9 cellular contexts compared by ENCODE assay signal in the genomic region with DNA sequence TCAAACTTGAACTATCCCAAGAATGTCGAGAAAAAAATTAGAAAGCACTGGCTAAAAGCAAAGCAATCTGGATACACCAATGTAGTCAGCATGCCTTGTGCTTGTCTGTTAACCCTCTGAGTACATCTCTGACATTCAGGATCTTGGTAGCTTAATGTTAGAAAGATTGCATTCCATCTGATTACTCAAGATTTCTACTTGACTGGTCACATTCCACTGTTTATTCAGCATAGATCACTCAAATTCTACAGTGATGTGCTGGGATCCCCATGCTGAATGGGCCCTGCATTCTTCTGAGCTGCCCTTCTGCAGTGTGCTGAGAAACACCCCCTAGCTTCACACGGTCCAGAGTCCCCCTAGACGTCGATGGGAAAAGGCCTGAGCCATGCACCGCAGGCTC.
DNase-seq lines count a peak whose midpoint lies in the region; ATAC-seq and TF ChIP-seq lines count a peak whose summit lies in the region.
"Had no signal": no experiment of that assay in that cellular context is flagged by ENCODE, and none has a peak within 500 bp of the region (broad histone marks: within the 10 kb centered on the region; RNA-seq: fewer than 3 reads in every experiment).

No MANE protein-coding gene starts in this region.

- no peaks in the 10 kb centered on the region for H3K36me3 Mint-ChIP-seq in nephron (ENCODE audit: low read depth)
- H3K36me3 Mint-ChIP-seq in activated CD4-positive, alpha-beta T cell treated with anti-CD3 and anti-CD28 coated beads, Interleukin-2, amount 10 ng/mL, durations not matched to agents 24 days and 14 days (ENCODE audit: low read depth) = no peaks in the 10 kb centered on the region
- H3K36me3 Mint-ChIP-seq in activated CD4-positive, alpha-beta T cell treated with anti-CD3 and anti-CD28 coated beads for 36 hours (ENCODE audit: low read depth) = no peaks in the 10 kb centered on the region

- intact Hi-C loops in activated CD4-positive, alpha-beta T cell treated with anti-CD3 and anti-CD28 coated beads, Interleukin-2, amount 10 ng/mL, durations not matched to agents 24 days and 14 days (cut with micrococcal nuclease) = no loop called here
- intact Hi-C loops in activated CD4-positive, alpha-beta T cell treated with anti-CD3 and anti-CD28 coated beads for 36 hours (cut with DNase I, micrococcal nuclease) = no loop called here

- peaks cover 44% of the 10 kb centered on the region for H3K4me1 Mint-ChIP-seq in nephron
- H3K4me1 Mint-ChIP-seq in activated CD4-positive, alpha-beta T cell treated with anti-CD3 and anti-CD28 coated beads, Interleukin-2, amount 10 ng/mL, durations not matched to agents 24 days and 14 days = no peaks in the 10 kb centered on the region
- H3K4me1 Mint-ChIP-seq in activated CD4-positive, alpha-beta T cell treated with anti-CD3 and anti-CD28 coated beads for 36 hours = no peaks in the 10 kb centered on the region

- TF ChIP-seq CTCF in epithelial cell of esophagus (IDR thresholded peaks at IDR 0.05; ENCODE audit: insufficient read depth, low read depth, low read length, missing control alignments) (no peak), nephron (IDR thresholded peaks at IDR 0.05; ENCODE audit: unreplicated experiment in 3 of 3) (no peak)

- POLR2A ChIA-PET in activated CD4-positive, alpha-beta T cell treated with anti-CD3 and anti-CD28 coated beads for 36 hours (lab: Charles Lee) = no interaction called here

- H3K9me3 Mint-ChIP-seq in nephron = no peaks in the 10 kb centered on the region
- no peaks in the 10 kb centered on the region for H3K9me3 Mint-ChIP-seq in activated CD4-positive, alpha-beta T cell treated with anti-CD3 and anti-CD28 coated beads, Interleukin-2, amount 10 ng/mL, durations not matched to agents 24 days and 14 days
- H3K9me3 Mint-ChIP-seq in activated CD4-positive, alpha-beta T cell treated with anti-CD3 and anti-CD28 coated beads for 36 hours (ENCODE audit: low read depth) = no peaks in the 10 kb centered on the region

- ATAC-seq in activated CD4-positive, alpha-beta T cell treated with anti-CD3 and anti-CD28 coated beads for 36 hours = no peak

- H3K4me3 ChIP-seq in epithelial cell of esophagus (ENCODE audit: low read length) = no peak overlapping the region

- H3K4me3 Mint-ChIP-seq in nephron = no peak overlapping the region
- H3K4me3 Mint-ChIP-seq in activated CD4-positive, alpha-beta T cell treated with anti-CD3 and anti-CD28 coated beads, Interleukin-2, amount 10 ng/mL, durations not matched to agents 24 days and 14 days = no peak overlapping the region
- no peak overlapping the region for H3K4me3 Mint-ChIP-seq in activated CD4-positive, alpha-beta T cell treated with anti-CD3 and anti-CD28 coated beads for 36 hours

- no peaks in the 10 kb centered on the region for H3K27me3 Mint-ChIP-seq in nephron (ENCODE audit: low read depth)
- no peaks in the 10 kb centered on the region for H3K27me3 Mint-ChIP-seq in activated CD4-positive, alpha-beta T cell treated with anti-CD3 and anti-CD28 coated beads, Interleukin-2, amount 10 ng/mL, durations not matched to agents 24 days and 14 days
- peaks cover 6% of the 10 kb centered on the region for H3K27me3 Mint-ChIP-seq in activated CD4-positive, alpha-beta T cell treated with anti-CD3 and anti-CD28 coated beads for 36 hours

- peak overlapping the region; percentile 0 to 76 (median 10) for H3K27ac Mint-ChIP-seq in nephron
- H3K27ac Mint-ChIP-seq in activated CD4-positive, alpha-beta T cell treated with anti-CD3 and anti-CD28 coated beads, Interleukin-2, amount 10 ng/mL, durations not matched to agents 24 days and 14 days = no peak overlapping the region
- H3K27ac Mint-ChIP-seq in activated CD4-positive, alpha-beta T cell treated with anti-CD3 and anti-CD28 coated beads for 36 hours = no peak overlapping the region

- CTCF ChIA-PET in activated CD4-positive, alpha-beta T cell treated with anti-CD3 and anti-CD28 coated beads for 36 hours (lab: Charles Lee) = no interaction called here

- peak; percentile 75 for DNase-seq in AG20443 (ENCODE audit: low spot score)
- DNase-seq in NCI-H460 (ENCODE audit: extremely low read depth, low read depth) = peak; percentile 69
- DNase-seq in epithelial cell of esophagus (ENCODE audit: low read depth) = peak; percentile 84
- no peak for DNase-seq in inferior parietal cortex (ENCODE audit: extremely low spot score)
- no peak for DNase-seq in activated CD4-positive, alpha-beta T cell treated with anti-CD3 and anti-CD28 coated beads, Interleukin-2, amount 10 ng/mL, durations not matched to agents 24 days and 14 days
- no peak for DNase-seq in activated CD4-positive, alpha-beta T cell treated with anti-CD3 and anti-CD28 coated beads for 36 hours
- no peak for DNase-seq in effector CD8-positive, alpha-beta T cell (lab: John Stamatoyannopoulos, UW)
- DNase-seq: anterior cingulate cortex had no signal

Comparison
In these comparisons a context has a peak if more than half of its experiments do, and no peak if none do; other contexts are left out.
1. DNase-seq: peak in AG20443 (single experiment), NCI-H460 (single experiment) and epithelial cell of esophagus (single experiment); none in inferior parietal cortex (single experiment), activated CD4-positive, alpha-beta T cell treated with anti-CD3 and anti-CD28 coated beads, Interleukin-2, amount 10 ng/mL, durations not matched to agents 24 days and 14 days (single experiment), activated CD4-positive, alpha-beta T cell treated with anti-CD3 and anti-CD28 coated beads for 36 hours (single experiment) and effector CD8-positive, alpha-beta T cell (single experiment).
2. H3K27ac Mint-ChIP-seq: peak in nephron (3 of 3); none in activated CD4-positive, alpha-beta T cell treated with anti-CD3 and anti-CD28 coated beads, Interleukin-2, amount 10 ng/mL, durations not matched to agents 24 days and 14 days (single experiment) and activated CD4-positive, alpha-beta T cell treated with anti-CD3 and anti-CD28 coated beads for 36 hours (single experiment).